ENCODE assay signal across 22 cellular contexts in the genomic region with DNA sequence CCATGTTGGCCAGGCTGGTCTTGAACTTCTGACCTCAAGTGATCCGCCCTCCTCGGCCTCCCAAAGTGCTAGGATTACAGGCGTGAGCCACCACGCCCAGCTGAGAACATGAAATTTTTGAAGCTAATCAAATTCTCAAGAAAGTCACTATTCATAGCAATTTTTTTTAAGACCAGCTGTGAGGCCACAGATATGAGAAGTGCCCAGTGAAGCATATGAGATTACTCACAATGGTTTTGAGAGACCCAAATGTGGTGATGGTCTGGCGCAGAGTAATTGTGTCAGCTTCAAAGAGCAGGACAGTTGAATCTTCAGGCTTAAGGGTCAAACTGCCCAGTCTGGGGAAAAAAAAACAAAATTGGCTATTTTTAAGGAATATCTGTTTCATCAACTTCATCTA. TPM values are rescaled to one million over a fixed set of nuclear protein-coding genes. Genes with fewer than 3 reads are reported as not detected.
"Had no signal": no experiment of that assay in that cellular context is flagged by ENCODE, and none has a peak within 500 bp of the region (broad histone marks: within the 10 kb centered on the region; RNA-seq: fewer than 3 reads in every experiment).

No MANE protein-coding gene starts in this region.

- H3K9me3 Mint-ChIP-seq: activated CD4-positive, alpha-beta T cell treated with anti-CD3 and anti-CD28 coated beads, Interleukin-2, amount 10 ng/mL, durations not matched to agents 24 days and 14 days; central memory CD8-positive, alpha-beta T cell; natural killer cell; type B pancreatic cell; WTC11 had no signal

- H3K27ac Mint-ChIP-seq: progenitor cell of endocrine pancreas, type B pancreatic cell, WTC11 had no signal

- H3K36me3 Mint-ChIP-seq: natural killer cell had no signal

- H3K4me3 ChIP-seq: body of pancreas, lower lobe of right lung, spleen, suprapubic skin had no signal

- ATAC-seq: body of pancreas, lower lobe of right lung, natural killer cell, sciatic nerve, WTC11 had no signal

- H3K9me3 ChIP-seq: body of pancreas, lower lobe of right lung, SK-N-SH, spleen, suprapubic skin had no signal

- H3K4me3 Mint-ChIP-seq: activated CD4-positive, alpha-beta T cell treated with anti-CD3 and anti-CD28 coated beads, Interleukin-2, amount 10 ng/mL, durations not matched to agents 24 days and 14 days; central memory CD8-positive, alpha-beta T cell; natural killer cell; type B pancreatic cell; WTC11 had no signal

- H3K27ac ChIP-seq: body of pancreas, lower lobe of right lung, suprapubic skin had no signal

- DNase-seq: activated CD4-positive, alpha-beta T cell treated with anti-CD3 and anti-CD28 coated beads, Interleukin-2, amount 10 ng/mL, durations not matched to agents 24 days and 14 days; activated naive CD4-positive, alpha-beta T cell treated with Interleukin-2 at 50 U/mL for 16 hours; amniotic stem cell; body of pancreas; cortex of kidney; hypothalamus; lower lobe of right lung; midbrain; natural killer cell; nucleus accumbens; SK-N-SH; spleen; stimulated activated CD4-positive, alpha-beta T cell treated with anti-CD3 and anti-CD28 coated beads, Interleukin-1b, Interleukin-23, amount 100 ng/mL, for 48 hours; stimulated activated naive CD4-positive, alpha-beta T cell treated with Interleukin-2 at 50 U/mL for 16 hours had no signal

- H3K27me3 Mint-ChIP-seq: activated CD4-positive, alpha-beta T cell treated with anti-CD3 and anti-CD28 coated beads, Interleukin-2, amount 10 ng/mL, durations not matched to agents 24 days and 14 days; central memory CD8-positive, alpha-beta T cell; progenitor cell of endocrine pancreas; type B pancreatic cell had no signal

- H3K9ac ChIP-seq: SK-N-SH had no signal

- H3K27me3 ChIP-seq: body of pancreas, spleen, suprapubic skin had no signal

RNA-seq across cellular contexts. Expression of gene MSMB, which starts 31.9 kb away (rescaled TPM):
- total RNA-seq: activated CD4-positive, alpha-beta T cell treated with anti-CD3 and anti-CD28 coated beads, Interleukin-2, amount 10 ng/mL, durations not matched to agents 24 days and 14 days; body of pancreas; glomerular endothelial cell; natural killer cell; progenitor cell of endocrine pancreas; sciatic nerve; spleen; T-helper 1 cell treated with Interleukin-12 subunit alpha and Interleukin-12 subunit beta and Interleukin-4 antibody, amounts not matched to agents 30 ng/mL and 1 ng/mL, for 36 hours; WTC11 had no signal
